Comparison of ENCODE assay signal across 1 cellular context in genomic region chr19:3575260-3575741, GRCh38.
TF ChIP-seq lines count a peak whose summit lies in the region.

No MANE protein-coding gene starts in this region.

TF ChIP-seq in HepG2, 621 proteins besides CTCF, POLR2A, EP300 and RAD21 (continues in another document):
- TF ChIP-seq SNAPC4 (CRISPR knock-in tag; IDR thresholded peaks at IDR 0.05) (no peak), ZNF256 (CRISPR knock-in tag; conservative IDR thresholded peaks at IDR 0.05) (no peak), MAX (IDR thresholded peaks at IDR 0.05) (no peak), GATAD2A (CRISPR knock-in tag; IDR thresholded peaks at IDR 0.05) (no peak), ZBTB33 (CRISPR knock-in tag; IDR thresholded peaks at IDR 0.05) (peak; percentile 60), ZBTB38 (CRISPR knock-in tag; IDR thresholded peaks at IDR 0.05) (peak; percentile 69; the same call in 1 of the 2 replicates), U2AF1 (optimal IDR thresholded peaks at IDR 0.05; ENCODE audit: low read depth, low read length) (no peak), ZNF329 (CRISPR knock-in tag; IDR thresholded peaks at IDR 0.05; ENCODE audit: low read depth) (no peak), ZFP91 (CRISPR knock-in tag; IDR thresholded peaks at IDR 0.05; ENCODE audit: borderline replicate concordance) (no peak), ZNF232 (CRISPR knock-in tag; IDR thresholded peaks at IDR 0.05; ENCODE audit: borderline replicate concordance) (no peak), KDM1A (CRISPR knock-in tag; IDR thresholded peaks at IDR 0.05) (0 out of 2 replicates have a peak, but pooled peaks have one; percentile 54), ZFP62 (CRISPR knock-in tag; IDR thresholded peaks at IDR 0.05) (no peak), NFRKB (IDR thresholded peaks at IDR 0.05) (no peak), SCMH1 (CRISPR knock-in tag; IDR thresholded peaks at IDR 0.05; ENCODE audit: borderline replicate concordance) (no peak), SMARCE1 (IDR thresholded peaks at IDR 0.05; ENCODE audit: borderline replicate concordance) (no peak), ZNF367 (CRISPR knock-in tag; IDR thresholded peaks at IDR 0.05; ENCODE audit: borderline replicate concordance) (no peak), NCOA5 (CRISPR knock-in tag; IDR thresholded peaks at IDR 0.05) (no peak), TFE3 (CRISPR knock-in tag; IDR thresholded peaks at IDR 0.05) (no peak), FOXM1 (CRISPR knock-in tag; IDR thresholded peaks at IDR 0.05) (no peak), RNF219 (CRISPR knock-in tag; IDR thresholded peaks at IDR 0.05) (no peak), SALL1 (CRISPR knock-in tag; IDR thresholded peaks at IDR 0.05) (peak; percentile 15; the same call in 1 of the 2 replicates), TRIM22 (IDR thresholded peaks at IDR 0.05) (no peak), SRSF1 (optimal IDR thresholded peaks at IDR 0.05; ENCODE audit: low read depth, low read length) (no peak), ZNF513 (CRISPR knock-in tag; conservative IDR thresholded peaks at IDR 0.05) (no peak), ZNF607 (CRISPR knock-in tag; IDR thresholded peaks at IDR 0.05; ENCODE audit: borderline replicate concordance) (no peak), CCDC6 (CRISPR knock-in tag; IDR thresholded peaks at IDR 0.05) (no peak), ZNF496 (CRISPR knock-in tag; IDR thresholded peaks at IDR 0.05; ENCODE audit: insufficient replicate concordance) (no peak), ARNT (IDR thresholded peaks at IDR 0.05) (no peak), GRHL1 (CRISPR knock-in tag; conservative IDR thresholded peaks at IDR 0.05) (no peak), ZFP36L2 (CRISPR knock-in tag; IDR thresholded peaks at IDR 0.05) (no peak), MAZ (IDR thresholded peaks at IDR 0.05; ENCODE audit: borderline replicate concordance, low read depth, low read length) (0 out of 2 replicates have a peak, but pooled peaks have one; percentile 44), MAZ (CRISPR knock-in tag; IDR thresholded peaks at IDR 0.05; ENCODE audit: low read depth) (no peak), ZNF569 (CRISPR knock-in tag; IDR thresholded peaks at IDR 0.05; ENCODE audit: borderline replicate concordance) (no peak), ZNF512B (CRISPR knock-in tag; IDR thresholded peaks at IDR 0.05; ENCODE audit: borderline replicate concordance) (no peak), ZNF552 (CRISPR knock-in tag; IDR thresholded peaks at IDR 0.05; ENCODE audit: borderline replicate concordance) (no peak), SMC3 (IDR thresholded peaks at IDR 0.05; ENCODE audit: low read length) (peak; percentile 71), ZNF12 (CRISPR knock-in tag; IDR thresholded peaks at IDR 0.05) (no peak), IRF1 (CRISPR knock-in tag; IDR thresholded peaks at IDR 0.05; ENCODE audit: low read depth) (no peak), CHD4 (IDR thresholded peaks at IDR 0.05; ENCODE audit: borderline replicate concordance, low read length) (peak; percentile 91; the same call in 1 of the 2 replicates)
